In genomic region chr17:63120406-63120805, GRCh38 we compare ENCODE assay signal across 1 cellular context.
TF ChIP-seq lines count a peak whose summit lies in the region.

No MANE protein-coding gene starts in this region.

TF ChIP-seq in SK-N-SH treated with all-trans-retinoic acid at 6 μM for 48 hours, 23 proteins besides CTCF, POLR2A, EP300 and RAD21 (continued from another document):
- TF ChIP-seq PATZ1 (CRISPR knock-in tag; IDR thresholded peaks at IDR 0.05; ENCODE audit: borderline replicate concordance) = no peak
- no peak for TF ChIP-seq CSRNP3 (CRISPR knock-in tag; IDR thresholded peaks at IDR 0.05)
- TF ChIP-seq ZNF8 (CRISPR knock-in tag; IDR thresholded peaks at IDR 0.05) = no peak
- no peak for TF ChIP-seq ZFP3 (CRISPR knock-in tag; IDR thresholded peaks at IDR 0.05)
- no peak for TF ChIP-seq POU6F1 (CRISPR knock-in tag; IDR thresholded peaks at IDR 0.05; ENCODE audit: borderline replicate concordance, low read depth)
